ENCODE assay signal across 1 cellular context in the genomic region with DNA sequence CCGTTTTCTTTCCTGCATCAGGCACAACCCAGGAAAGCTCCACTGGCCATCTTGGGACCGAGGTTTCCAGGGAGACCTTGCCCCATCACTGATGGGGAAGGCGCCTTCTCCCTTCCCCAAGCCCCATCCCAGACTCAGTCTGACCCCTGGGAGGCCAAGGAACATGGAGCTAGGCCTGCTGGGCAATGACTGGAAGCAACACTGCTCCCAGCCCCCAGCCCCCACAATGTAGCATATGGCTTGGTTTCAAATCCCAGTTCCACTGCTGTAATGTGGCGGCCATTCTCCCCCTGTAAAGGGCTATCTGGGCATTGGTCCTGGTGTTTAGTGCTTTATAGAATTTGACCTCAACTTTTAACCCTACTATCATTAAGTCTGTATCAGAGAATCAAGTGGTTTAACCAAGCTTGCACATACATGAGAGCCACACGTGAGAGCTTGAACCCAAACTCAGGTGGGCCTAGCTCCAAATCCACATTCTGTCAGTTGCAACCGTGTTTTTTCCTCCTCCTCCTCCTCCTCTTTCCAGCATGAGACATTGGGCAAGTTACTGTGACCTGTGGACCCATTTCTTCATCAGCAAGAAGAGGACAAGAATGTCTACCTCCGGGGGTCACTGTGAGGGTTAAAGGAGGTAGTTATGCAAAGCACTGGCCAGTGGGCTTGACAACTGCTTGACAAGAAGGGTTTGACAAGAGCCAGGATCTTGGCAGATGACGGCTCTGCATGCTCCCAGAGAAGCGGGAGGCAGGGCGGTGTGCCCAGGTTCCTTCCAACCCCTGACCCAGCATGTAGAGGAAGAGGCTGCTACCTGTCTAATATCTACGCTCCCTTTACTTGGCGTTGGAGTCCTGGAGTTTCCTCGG.
TF ChIP-seq lines count a peak whose summit lies in the region.

No MANE protein-coding gene starts in this region.

TF ChIP-seq in K562, 482 proteins besides CTCF, POLR2A, EP300 and RAD21:
- TF ChIP-seq PCBP2 (IDR thresholded peaks at IDR 0.05; ENCODE audit: low read depth, low read length, poor library complexity, severe bottlenecking) = peak; percentile 19
- TF ChIP-seq, protein P1, sequence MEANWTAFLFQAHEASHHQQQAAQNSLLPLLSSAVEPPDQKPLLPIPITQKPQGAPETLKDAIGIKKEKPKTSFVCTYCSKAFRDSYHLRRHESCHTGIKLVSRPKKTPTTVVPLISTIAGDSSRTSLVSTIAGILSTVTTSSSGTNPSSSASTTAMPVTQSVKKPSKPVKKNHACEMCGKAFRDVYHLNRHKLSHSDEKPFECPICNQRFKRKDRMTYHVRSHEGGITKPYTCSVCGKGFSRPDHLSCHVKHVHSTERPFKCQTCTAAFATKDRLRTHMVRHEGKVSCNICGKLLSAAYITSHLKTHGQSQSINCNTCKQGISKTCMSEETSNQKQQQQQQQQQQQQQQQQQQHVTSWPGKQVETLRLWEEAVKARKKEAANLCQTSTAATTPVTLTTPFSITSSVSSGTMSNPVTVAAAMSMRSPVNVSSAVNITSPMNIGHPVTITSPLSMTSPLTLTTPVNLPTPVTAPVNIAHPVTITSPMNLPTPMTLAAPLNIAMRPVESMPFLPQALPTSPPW (CRISPR knock-in tag; IDR thresholded peaks at IDR 0.05) = no peak
